13 cellular contexts compared by ENCODE assay signal in genomic region chr1:193486671-193487229, GRCh38.
DNase-seq lines count a peak whose midpoint lies in the region; ATAC-seq and TF ChIP-seq lines count a peak whose summit lies in the region.
"Had no signal": no experiment of that assay in that cellular context is flagged by ENCODE, and none has a peak within 500 bp of the region (broad histone marks: within the 10 kb centered on the region; RNA-seq: fewer than 3 reads in every experiment).

No MANE protein-coding gene starts in this region.

- POLR2A ChIA-PET in activated CD8-positive, alpha-beta T cell treated with anti-CD3 and anti-CD28 coated beads for 36 hours (lab: Charles Lee): no interaction called here

- ATAC-seq in GM21576 (IDR thresholded peaks at IDR 0.05; ENCODE audit: unreplicated experiment) (peak; percentile 43), left colon (peak; percentile 53), HG03175 (IDR thresholded peaks at IDR 0.05; ENCODE audit: unreplicated experiment) (no peak)
- ATAC-seq in activated CD8-positive, alpha-beta T cell treated with anti-CD3 and anti-CD28 coated beads for 36 hours: peak; percentile 27
- ATAC-seq: activated CD4-positive, alpha-beta T cell treated with anti-CD3 and anti-CD28 coated beads for 36 hours; psoas muscle had no signal

- DNase-seq in EH (ENCODE audit: low read depth): peak; percentile 10
- no peak for DNase-seq in activated CD8-positive, alpha-beta T cell treated with anti-CD3 and anti-CD28 coated beads for 36 hours
- DNase-seq in left colon: no peak
- DNase-seq in ecto neural progenitor cell (ENCODE audit: low spot score): no peak
- no peak for DNase-seq in NCI-H2081 (lab: John Stamatoyannopoulos, UW)
- DNase-seq in tibial nerve (ENCODE audit: low spot score in 2 of 2): no peak
- DNase-seq: activated CD4-positive, alpha-beta T cell treated with anti-CD3 and anti-CD28 coated beads for 36 hours; NCI-H1092 treated with DMSO at 0.1 percent for 48 hours; NCI-H524 treated with DMSO at 0.1 percent for 48 hours; psoas muscle had no signal

- H3K36me3 Mint-ChIP-seq in activated CD8-positive, alpha-beta T cell treated with anti-CD3 and anti-CD28 coated beads for 36 hours (ENCODE audit: low read depth): peaks cover 1% of the 10 kb centered on the region

- peaks cover 22% of the 10 kb centered on the region for H3K9me3 Mint-ChIP-seq in activated CD8-positive, alpha-beta T cell treated with anti-CD3 and anti-CD28 coated beads for 36 hours

- peaks cover 0 to 9% (median 0%) of the 10 kb centered on the region in 4 donors for H3K9me3 ChIP-seq in tibial nerve
- H3K9me3 ChIP-seq: suprapubic skin had no signal

- TF ChIP-seq POLR2A in tibial nerve (IDR thresholded peaks at IDR 0.05): no peak

- no peak overlapping the region for H3K4me3 ChIP-seq in tibial nerve
- H3K4me3 ChIP-seq: psoas muscle, suprapubic skin had no signal

- 38 to 46% methylated on average over 1 of the region's 1 CpG for WGBS in tibial nerve, 2 donors

- no peak overlapping the region for H3K4me3 Mint-ChIP-seq in activated CD8-positive, alpha-beta T cell treated with anti-CD3 and anti-CD28 coated beads for 36 hours
- H3K4me3 Mint-ChIP-seq: activated CD4-positive, alpha-beta T cell treated with anti-CD3 and anti-CD28 coated beads for 36 hours had no signal

- no peak for TF ChIP-seq CTCF in activated CD8-positive, alpha-beta T cell treated with anti-CD3 and anti-CD28 coated beads for 36 hours (IDR thresholded peaks at IDR 0.05)
- no peak for TF ChIP-seq CTCF in tibial nerve (IDR thresholded peaks at IDR 0.05)

- H3K36me3 ChIP-seq in tibial nerve: no peaks in the 10 kb centered on the region
- H3K36me3 ChIP-seq: suprapubic skin had no signal

- no peak for TF ChIP-seq EP300 in tibial nerve (IDR thresholded peaks at IDR 0.05)

- peaks cover 0 to 4% (median 0%) of the 10 kb centered on the region in 4 donors for H3K4me1 ChIP-seq in tibial nerve
- H3K4me1 ChIP-seq: psoas muscle had no signal

- peaks cover 18% of the 10 kb centered on the region for H3K4me1 Mint-ChIP-seq in activated CD8-positive, alpha-beta T cell treated with anti-CD3 and anti-CD28 coated beads for 36 hours (ENCODE audit: low read depth)

- H3K27me3 Mint-ChIP-seq in activated CD8-positive, alpha-beta T cell treated with anti-CD3 and anti-CD28 coated beads for 36 hours: no peaks in the 10 kb centered on the region
- H3K27me3 Mint-ChIP-seq: activated CD4-positive, alpha-beta T cell treated with anti-CD3 and anti-CD28 coated beads for 36 hours had no signal

- no peaks in the 10 kb centered on the region for H3K27me3 ChIP-seq in tibial nerve
- H3K27me3 ChIP-seq: suprapubic skin had no signal

- H3K27ac Mint-ChIP-seq in activated CD8-positive, alpha-beta T cell treated with anti-CD3 and anti-CD28 coated beads for 36 hours: peak overlapping the region; percentile 40
- H3K27ac Mint-ChIP-seq: activated CD4-positive, alpha-beta T cell treated with anti-CD3 and anti-CD28 coated beads for 36 hours had no signal

- no peak overlapping the region for H3K27ac ChIP-seq in tibial nerve
- H3K27ac ChIP-seq: psoas muscle, suprapubic skin had no signal

- intact Hi-C loops in activated CD8-positive, alpha-beta T cell treated with anti-CD3 and anti-CD28 coated beads for 36 hours (cut with micrococcal nuclease): no loop called here
- intact Hi-C loops in left colon (cut with DNase I, micrococcal nuclease): no loop called here

- CTCF ChIA-PET in activated CD8-positive, alpha-beta T cell treated with anti-CD3 and anti-CD28 coated beads for 36 hours (lab: Charles Lee): interaction anchor here (1.1 kb wide), 1 partner anchor 27 kb away, joined by 3 read pairs; no protein-coding TSS in a partner anchor
